ENCODE assay signal across 1 cellular context in the genomic region with DNA sequence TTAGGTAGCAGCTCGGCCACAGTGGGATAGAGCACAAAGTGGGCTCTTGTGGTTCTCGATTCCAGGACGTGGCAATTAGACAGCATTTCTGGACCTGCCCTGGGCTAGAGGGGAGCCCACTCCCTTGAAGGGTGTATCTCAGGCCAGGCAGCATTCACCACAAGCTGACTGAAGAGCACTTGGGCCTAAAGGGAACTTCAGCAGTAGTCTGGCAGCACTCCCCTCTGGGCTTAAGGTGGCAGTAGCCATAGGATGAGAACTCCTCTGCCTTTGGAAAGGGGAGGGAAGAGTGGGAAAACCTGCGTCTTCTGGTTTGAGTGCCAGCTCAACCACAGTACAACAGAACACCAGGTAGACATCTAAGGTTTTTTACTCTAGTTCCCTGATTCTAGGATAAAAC.
TF ChIP-seq lines count a peak whose summit lies in the region.

No MANE protein-coding gene starts in this region.

TF ChIP-seq in HCT116, 20 proteins besides CTCF, POLR2A, EP300 and RAD21:
- TF ChIP-seq SRF (IDR thresholded peaks at IDR 0.05; ENCODE audit: low read depth) (no peak), CBX3 (IDR thresholded peaks at IDR 0.05; ENCODE audit: low read depth) (no peak), EZH2 (IDR thresholded peaks at IDR 0.05) (no peak)
- TF ChIP-seq, protein P1, sequence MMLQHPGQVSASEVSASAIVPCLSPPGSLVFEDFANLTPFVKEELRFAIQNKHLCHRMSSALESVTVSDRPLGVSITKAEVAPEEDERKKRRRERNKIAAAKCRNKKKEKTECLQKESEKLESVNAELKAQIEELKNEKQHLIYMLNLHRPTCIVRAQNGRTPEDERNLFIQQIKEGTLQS (IDR thresholded peaks at IDR 0.05), result no peak
TF ChIP-seq in HCT116: peak in this region for 0.
